Comparison of ENCODE assay signal across 15 cellular contexts in genomic region chr22:39359659-39360195, GRCh38. TPM values are rescaled to one million over a fixed set of nuclear protein-coding genes. Genes with fewer than 3 reads are reported as not detected.
DNase-seq lines count a peak whose midpoint lies in the region; ATAC-seq and TF ChIP-seq lines count a peak whose summit lies in the region.
"Had no signal": no experiment of that assay in that cellular context is flagged by ENCODE, and none has a peak within 500 bp of the region (broad histone marks: within the 10 kb centered on the region; RNA-seq: fewer than 3 reads in every experiment).

No MANE protein-coding gene starts in this region.

- H3K4me3 ChIP-seq in esophagus (ENCODE audit: low read depth in 1 of 2, low read length in 2 of 2) (no peak overlapping the region), trophoblast cell (ENCODE audit: low read depth, low read length) (peak overlapping the region; percentile 31), hepatocyte (no peak overlapping the region)
- H3K4me3 ChIP-seq: GM23248 had no signal

- CTCF ChIA-PET in WTC11 (lab: Charles Lee) = interaction anchor here (1.0 to 2.5 kb wide), 2 partner anchors 16 to 28 kb away, joined by 6 to 11 read pairs; no protein-coding TSS in a partner anchor

- H2AK5ac ChIP-seq in trophoblast cell (ENCODE audit: low read length) = no peak overlapping the region

- no peak overlapping the region for H3K4me3 Mint-ChIP-seq in WTC11
- H3K4me3 Mint-ChIP-seq: CD4-positive, CD25-positive, alpha-beta regulatory T cell had no signal

- no peak overlapping the region for H4K8ac ChIP-seq in trophoblast cell (ENCODE audit: low read depth, low read length)

- H3K36me3 Mint-ChIP-seq in WTC11 = peaks cover 5% of the 10 kb centered on the region
- H3K36me3 Mint-ChIP-seq: CD4-positive, CD25-positive, alpha-beta regulatory T cell had no signal

- H3K9ac ChIP-seq in trophoblast cell (ENCODE audit: low read length) = peak overlapping the region; percentile 4
- H3K9ac ChIP-seq: GM23248, KMS-11 had no signal

- H4K12ac ChIP-seq in trophoblast cell (ENCODE audit: low read depth, low read length) = no peak overlapping the region

- no peaks in the 10 kb centered on the region for H3K9me3 Mint-ChIP-seq in WTC11
- H3K9me3 Mint-ChIP-seq: CD4-positive, CD25-positive, alpha-beta regulatory T cell had no signal

- in situ Hi-C loops in G401 (cut with HindIII; ENCODE audit: low sequenced_read_pairs) = loop anchor here (10.0 kb wide), 1 partner anchor 45 kb away; no protein-coding TSS in a partner anchor

- H3K9me3 ChIP-seq in esophagus (ENCODE audit: control insufficient read depth in 2 of 2, insufficient read depth in 1 of 2, low read depth in 1 of 2, low read length in 1 of 2) (no peaks in the 10 kb centered on the region), trophoblast cell (ENCODE audit: insufficient read depth, low read depth, low read length) (peaks cover 2% of the 10 kb centered on the region), hepatocyte (ENCODE audit: low read depth) (no peaks in the 10 kb centered on the region)

- H2BK120ac ChIP-seq in trophoblast cell (ENCODE audit: insufficient read depth, low read length, poor library complexity) = no peak overlapping the region

- peaks cover 48% of the 10 kb centered on the region for H3K4me1 Mint-ChIP-seq in WTC11
- H3K4me1 Mint-ChIP-seq: CD4-positive, CD25-positive, alpha-beta regulatory T cell had no signal

- WGBS in esophagus, 2 donors = 72 to 83% methylated on average over 9 of the region's 9 CpGs
- WGBS in trophoblast cell (ENCODE audit: extremely low coverage, insufficient coverage, insufficient read length) = no CpG with 5 or more reads among the region's 9 CpGs
- 96% methylated on average over 9 of the region's 9 CpGs for whole genome bisulfite sequencing in hepatocyte (ENCODE audit: low lambda C conversion rate, missing lambda C conversion rate)

- H3K4me2 ChIP-seq in trophoblast cell (ENCODE audit: low read length) (no peak overlapping the region), hepatocyte (no peak overlapping the region)
- H3K4me2 ChIP-seq: KMS-11 had no signal

- H3K36me3 ChIP-seq in esophagus (ENCODE audit: control insufficient read depth in 2 of 2, insufficient read depth in 2 of 2, low read length in 1 of 2) (peaks cover 3 to 4% of the 10 kb centered on the region in 2 donors), trophoblast cell (ENCODE audit: control insufficient read depth in 1 of 2, insufficient read depth in 2 of 2, low read length in 2 of 2) (no peaks in the 10 kb centered on the region), hepatocyte (replicated peaks; ENCODE audit: insufficient read depth, low read depth) (no peaks in the 10 kb centered on the region)

- no peak overlapping the region for H3K18ac ChIP-seq in trophoblast cell (ENCODE audit: low read length)

- no peaks in the 10 kb centered on the region for H3K9me2 ChIP-seq in hepatocyte (replicated peaks; ENCODE audit: insufficient read depth)

- no peak for TF ChIP-seq CTCF in WTC11 (IDR thresholded peaks at IDR 0.05)
- no peak for TF ChIP-seq CTCF in hepatocyte (IDR thresholded peaks at IDR 0.05; ENCODE audit: poor library complexity)

- H3K23ac ChIP-seq in trophoblast cell (ENCODE audit: low read length) = no peak overlapping the region

- no peaks in the 10 kb centered on the region for H3K27me3 ChIP-seq in esophagus (ENCODE audit: control insufficient read depth in 1 of 2, insufficient read depth in 2 of 2, low read length in 2 of 2)
- H3K27me3 ChIP-seq in trophoblast cell (ENCODE audit: insufficient read depth, low read length) = no peaks in the 10 kb centered on the region
- H3K27me3 ChIP-seq in hepatocyte = no peaks in the 10 kb centered on the region

- H3K79me1 ChIP-seq in trophoblast cell (ENCODE audit: low read length) = peaks cover 8% of the 10 kb centered on the region

- H3K27ac Mint-ChIP-seq in WTC11 = peak overlapping the region; percentile 3; the same call in 1 of the 2 replicates

- H3K79me2 ChIP-seq in trophoblast cell (ENCODE audit: control insufficient read depth, insufficient read depth, low read length, poor library complexity) (no peaks in the 10 kb centered on the region), hepatocyte (peaks cover 22% of the 10 kb centered on the region)

- H3K4ac ChIP-seq in trophoblast cell (ENCODE audit: low read depth, low read length) = no peak overlapping the region

- DNase-seq in G401 (ENCODE audit: low spot score) (peak; percentile 61), WTC11 (ENCODE audit: low spot score) (no peak), trophoblast cell (no peak), hepatocyte (ENCODE audit: low spot score) (no peak), DMS79 treated with DMSO at 0.1 percent for 48 hours (lab: John Stamatoyannopoulos, UW) (no peak)
- DNase-seq: CD4-positive, CD25-positive, alpha-beta regulatory T cell; GM23248; NCI-H1048; NCI-H1436 treated with DMSO at 0.1 percent for 48 hours; NCI-H2081; NCI-H748 treated with DMSO at 0.1 percent for 48 hours had no signal

- H3K14ac ChIP-seq in trophoblast cell (ENCODE audit: low read length) = no peak overlapping the region

- no peak overlapping the region for H2BK5ac ChIP-seq in trophoblast cell (ENCODE audit: low read depth, low read length, poor library complexity)

- H2BK12ac ChIP-seq in trophoblast cell (ENCODE audit: low read length) = no peak overlapping the region

- H4K20me1 ChIP-seq in hepatocyte (ENCODE audit: insufficient read depth, poor library complexity, severe bottlenecking) = peaks cover 3% of the 10 kb centered on the region

- H3K4me1 ChIP-seq in esophagus (ENCODE audit: control insufficient read depth in 2 of 2, insufficient read depth in 2 of 2, low read length in 1 of 2) (peaks cover 18 to 42% of the 10 kb centered on the region in 2 donors), trophoblast cell (ENCODE audit: control insufficient read depth in 1 of 2, insufficient read depth in 2 of 2, low read length in 2 of 2) (peaks cover 31 to 36% of the 10 kb centered on the region in 2 experiments), hepatocyte (ENCODE audit: insufficient read depth) (peaks cover 30% of the 10 kb centered on the region)

- peak overlapping the region; percentile 86 to 96 for H3K27ac ChIP-seq in esophagus (ENCODE audit: low read depth in 2 of 2, low read length in 1 of 2)
- H3K27ac ChIP-seq in trophoblast cell (ENCODE audit: low read depth, low read length) = no peak overlapping the region
- H3K27ac ChIP-seq in hepatocyte = no peak overlapping the region
- H3K27ac ChIP-seq: GM23248, KMS-11 had no signal

- POLR2A ChIA-PET in WTC11 (lab: Charles Lee) = interaction anchor here (0.6 kb wide), 1 partner anchor 28 kb away, joined by 6 read pairs; no protein-coding TSS in a partner anchor

- H3K27me3 Mint-ChIP-seq in WTC11 (ENCODE audit: low read depth) = no peaks in the 10 kb centered on the region

- H4K91ac ChIP-seq in trophoblast cell (ENCODE audit: low read depth, low read length) = no peak overlapping the region

- no peak for ATAC-seq in WTC11
- no peak for ATAC-seq in HG03460 (IDR thresholded peaks at IDR 0.05; ENCODE audit: unreplicated experiment)
- ATAC-seq in GM18502 (IDR thresholded peaks at IDR 0.05; ENCODE audit: poor library complexity, unreplicated experiment) = no peak

- H2AFZ ChIP-seq in trophoblast cell (ENCODE audit: insufficient read depth, low read length, poor library complexity) (no peak overlapping the region), hepatocyte (no peak overlapping the region)
- H2AFZ ChIP-seq: GM23248 had no signal

TF ChIP-seq in WTC11, 78 proteins besides CTCF, POLR2A, EP300 and RAD21 (continues in another document):
- no peak for TF ChIP-seq SOX15 (CRISPR knock-in tag; IDR thresholded peaks at IDR 0.05)
- no peak for TF ChIP-seq SMAD4 (CRISPR knock-in tag; IDR thresholded peaks at IDR 0.05)
- no peak for TF ChIP-seq GRHL2 (CRISPR knock-in tag; IDR thresholded peaks at IDR 0.05; ENCODE audit: insufficient replicate concordance, severe bottlenecking)
- TF ChIP-seq ZNF317 (CRISPR knock-in tag; IDR thresholded peaks at IDR 0.05; ENCODE audit: borderline replicate concordance, low read depth) = no peak
- no peak for TF ChIP-seq E2F1 (CRISPR knock-in tag; IDR thresholded peaks at IDR 0.05)
- TF ChIP-seq FOXK1 (CRISPR knock-in tag; IDR thresholded peaks at IDR 0.05) = no peak
- TF ChIP-seq GABPB1 (CRISPR knock-in tag; IDR thresholded peaks at IDR 0.05) = no peak

RNA-seq across cellular contexts. Expression of gene SYNGR1, which starts 9.9 kb away (rescaled TPM):
- 48.0 and 67.0 TPM in 2 replicates for total RNA-seq in G401 (2014; rRNA removed; shearing (Covaris generic))
- total RNA-seq in WTC11 (2021) = 26.5 to 35.3 TPM (median 28.7 TPM) in 3 replicates
- polyA plus RNA-seq in esophagus = 10 to 100 TPM; 32.5 to 39.8 TPM
- 20.4 and 21.0 TPM in 2 replicates for polyA plus RNA-seq in trophoblast cell (2013)
- 15.8 and 23.1 TPM in 2 replicates for total RNA-seq in hepatocyte
- 58.8 and 92.7 TPM in 2 replicates for polyA plus RNA-seq in hepatocyte

RNA-seq across cellular contexts. Expression of gene TAB1, which starts 39.9 kb away (rescaled TPM):
- 35.1 and 38.2 TPM in 2 replicates for total RNA-seq in G401 (2014; rRNA removed; shearing (Covaris generic))
- total RNA-seq in WTC11 (2021) = 36.8 to 38.3 TPM (median 38.0 TPM) in 3 replicates
- 10 to 100 TPM; 10.6 to 13.4 TPM for polyA plus RNA-seq in esophagus
- polyA plus RNA-seq in trophoblast cell (2013) = 12.9 and 13.2 TPM in 2 replicates
- 13.3 and 14.0 TPM in 2 replicates for total RNA-seq in hepatocyte
- 8.6 and 10.7 TPM in 2 replicates for polyA plus RNA-seq in hepatocyte

RNA-seq across cellular contexts. Expression of gene RPL3, which starts 40.3 kb away (rescaled TPM):
- total RNA-seq in G401 (2014; rRNA removed; shearing (Covaris generic)) = 6,349 and 7,167 TPM in 2 replicates
- total RNA-seq in WTC11 (2021) (3,009 to 3,279 TPM (median 3,249 TPM) in 3 replicates), hepatocyte (2,461 and 2,819 TPM in 2 replicates)
- polyA plus RNA-seq in esophagus (1,000 to 10,000 TPM; 1,521 to 2,885 TPM), hepatocyte (1,044 and 1,068 TPM in 2 replicates)
- polyA plus RNA-seq in trophoblast cell (2013) = 1,456 and 1,519 TPM in 2 replicates

Comparison
In these comparisons a context has a peak if more than half of its experiments do, and no peak if none do; other contexts are left out.
1. H3K27ac ChIP-seq: peak in esophagus (2 of 2); none in trophoblast cell (single experiment) and hepatocyte (single experiment).